In genomic region chr22:37235897-37236607, GRCh38 we compare ENCODE assay signal across 15 cellular contexts. TPM values are rescaled to one million over a fixed set of nuclear protein-coding genes. Genes with fewer than 3 reads are reported as not detected.
DNase-seq lines count a peak whose midpoint lies in the region; ATAC-seq and TF ChIP-seq lines count a peak whose summit lies in the region.
"Had no signal": no experiment of that assay in that cellular context is flagged by ENCODE, and none has a peak within 500 bp of the region (broad histone marks: within the 10 kb centered on the region; RNA-seq: fewer than 3 reads in every experiment).

No MANE protein-coding gene starts in this region.

- no peaks in the 10 kb centered on the region for H3K36me3 ChIP-seq in transverse colon
- H3K36me3 ChIP-seq: gastrocnemius medialis had no signal

- TF ChIP-seq EP300 in transverse colon (IDR thresholded peaks at IDR 0.05; ENCODE audit: low read depth): no peak

- H3K9me3 ChIP-seq in transverse colon: no peaks in the 10 kb centered on the region
- H3K9me3 ChIP-seq: body of pancreas, gastrocnemius medialis had no signal

- H3K27ac Mint-ChIP-seq in activated naive CD4-positive, alpha-beta T cell treated with anti-CD3 and anti-CD28 coated beads, Interleukin-2, amount 10 ng/mL, durations not matched to agents 7 days and 5 days: peak overlapping the region; percentile 98
- peak overlapping the region; percentile 99 for H3K27ac Mint-ChIP-seq in T-cell
- H3K27ac Mint-ChIP-seq in endothelial cell (ENCODE audit: unreplicated experiment): peak overlapping the region; percentile 36

- H3K9me3 Mint-ChIP-seq in activated naive CD4-positive, alpha-beta T cell treated with anti-CD3 and anti-CD28 coated beads, Interleukin-2, amount 10 ng/mL, durations not matched to agents 7 days and 5 days: no peaks in the 10 kb centered on the region
- H3K9me3 Mint-ChIP-seq in T-cell (no peaks in the 10 kb centered on the region), endothelial cell (ENCODE audit: unreplicated experiment) (no peaks in the 10 kb centered on the region)

- H3K27ac ChIP-seq in transverse colon: no peak overlapping the region
- H3K27ac ChIP-seq: body of pancreas, gastrocnemius medialis had no signal

- no peaks in the 10 kb centered on the region for H3K27me3 ChIP-seq in transverse colon
- H3K27me3 ChIP-seq: body of pancreas had no signal

- CTCF ChIA-PET in activated naive CD4-positive, alpha-beta T cell treated with anti-CD3 and anti-CD28 coated beads, Interleukin-2, amount 10 ng/mL, durations not matched to agents 7 days and 5 days (lab: Charles Lee): no interaction called here
- CTCF ChIA-PET in T-cell (lab: Charles Lee): no interaction called here

- WGBS in transverse colon (ENCODE audit: low coverage in 1 of 2), 2 donors: 87% methylated on average over 3 of the region's 3 CpGs; no CpG with 5 or more reads in 1 of the 2 donors

- no peak for TF ChIP-seq POLR2A in transverse colon (IDR thresholded peaks at IDR 0.05)

- peaks cover 93% of the 10 kb centered on the region for H3K36me3 Mint-ChIP-seq in activated naive CD4-positive, alpha-beta T cell treated with anti-CD3 and anti-CD28 coated beads, Interleukin-2, amount 10 ng/mL, durations not matched to agents 7 days and 5 days
- peaks cover 46% of the 10 kb centered on the region for H3K36me3 Mint-ChIP-seq in T-cell
- H3K36me3 Mint-ChIP-seq in endothelial cell (ENCODE audit: low read depth, unreplicated experiment): no peaks in the 10 kb centered on the region

- H3K4me3 Mint-ChIP-seq in activated naive CD4-positive, alpha-beta T cell treated with anti-CD3 and anti-CD28 coated beads, Interleukin-2, amount 10 ng/mL, durations not matched to agents 7 days and 5 days: peak overlapping the region; percentile 69
- H3K4me3 Mint-ChIP-seq in T-cell: peak overlapping the region; percentile 56 to 97 (median 64)
- no peak overlapping the region for H3K4me3 Mint-ChIP-seq in endothelial cell (ENCODE audit: unreplicated experiment)

- TF ChIP-seq CTCF in endothelial cell (IDR thresholded peaks at IDR 0.05; ENCODE audit: unreplicated experiment) (no peak), transverse colon (IDR thresholded peaks at IDR 0.05) (no peak)

- no peaks in the 10 kb centered on the region for H3K27me3 Mint-ChIP-seq in activated naive CD4-positive, alpha-beta T cell treated with anti-CD3 and anti-CD28 coated beads, Interleukin-2, amount 10 ng/mL, durations not matched to agents 7 days and 5 days
- H3K27me3 Mint-ChIP-seq in T-cell (no peaks in the 10 kb centered on the region), endothelial cell (ENCODE audit: unreplicated experiment) (peaks cover 11% of the 10 kb centered on the region)

- DNase-seq in activated naive CD4-positive, alpha-beta T cell treated with anti-CD3 and anti-CD28 coated beads, Interleukin-2, amount 10 ng/mL, durations not matched to agents 7 days and 5 days: peak; percentile 20
- no peak for DNase-seq in activated naive CD4-positive, alpha-beta T cell treated with Interleukin-2 at 50 U/mL for 16 hours
- DNase-seq in T-cell (peak in 1 of 34 experiments; percentile 24), endothelial cell (ENCODE audit: low spot score) (no peak), transverse colon (peak; percentile 3), NCI-H1417 treated with DMSO at 0.1 percent for 48 hours (lab: John Stamatoyannopoulos, UW) (no peak), left colon (no peak), NCI-H526 (lab: John Stamatoyannopoulos, UW) (no peak)
- DNase-seq: body of pancreas, gastrocnemius medialis, IMR-90, NCI-H510A treated with DMSO at 0.1 percent for 48 hours, retina, RPMI8226, T1000 had no signal

- POLR2A ChIA-PET in T-cell (lab: Charles Lee): interaction anchor here in 1 of 2 donors (0.6 kb wide), 1 partner anchor 907 kb away, joined by 3 read pairs; no protein-coding TSS in a partner anchor

- in situ Hi-C loops in transverse colon (cut with MboI; ENCODE audit: low pct_ligation_motif_present in 1 of 4, low pct_unique_long_range_greater_than_20kb in 1 of 4, low sequenced_read_pairs in 3 of 4): no loop called here

- no peaks in the 10 kb centered on the region for H3K4me1 ChIP-seq in transverse colon
- H3K4me1 ChIP-seq: gastrocnemius medialis had no signal

- no peak for ATAC-seq in T-cell (replicated peaks in 1 of 4)
- no peak for ATAC-seq in left colon
- ATAC-seq: body of pancreas, gastrocnemius medialis had no signal

- H3K4me3 ChIP-seq in transverse colon: no peak overlapping the region
- H3K4me3 ChIP-seq: body of pancreas, gastrocnemius medialis had no signal

- peaks cover 98% of the 10 kb centered on the region for H3K4me1 Mint-ChIP-seq in activated naive CD4-positive, alpha-beta T cell treated with anti-CD3 and anti-CD28 coated beads, Interleukin-2, amount 10 ng/mL, durations not matched to agents 7 days and 5 days
- H3K4me1 Mint-ChIP-seq in T-cell (peaks cover 96 to 100% (median 98%) of the 10 kb centered on the region in 3 donors), endothelial cell (ENCODE audit: unreplicated experiment) (peaks cover 20% of the 10 kb centered on the region)

- intact Hi-C loops in transverse colon (cut with DNase I; ENCODE audit: low total_unique reads) (no loop called here), left colon (cut with DNase I, micrococcal nuclease) (no loop called here)

RNA-seq across cellular contexts. Expression of gene RAC2, which starts 8.0 kb away (rescaled TPM):
- 100 to 1,000 TPM; 353 to 413 (median 385) TPM for total RNA-seq in T-cell
- total RNA-seq in endothelial cell (ENCODE audit: unreplicated experiment): 16.6 TPM
- total RNA-seq in transverse colon: 10 to 100 TPM in 3 of 4 donors, 1 to 10 TPM in 1; 5.2 to 36.3 (median 24.0) TPM
- 10 to 100 TPM; 20.9 to 22.6 TPM for total RNA-seq in left colon

RNA-seq across cellular contexts. Expression of gene SSTR3, which starts 23.8 kb away (rescaled TPM):
- 1 to 10 TPM; 4.6 to 8.7 (median 5.3) TPM for total RNA-seq in T-cell
- total RNA-seq in endothelial cell (ENCODE audit: unreplicated experiment): 0.13 TPM
- total RNA-seq in transverse colon: under 1 TPM in 2 of 4 donors, not detected in 2; 0.16 to 0.41 TPM
- total RNA-seq in left colon: under 1 TPM in 1 of 2 donors, not detected in 1; 0.17 TPM
- total RNA-seq: gastrocnemius medialis had no signal

RNA-seq across cellular contexts. Expression of gene CYTH4, which starts 46.3 kb away (rescaled TPM):
- 100 to 1,000 TPM; 146 to 181 (median 151) TPM for total RNA-seq in T-cell
- 0.33 TPM for total RNA-seq in endothelial cell (ENCODE audit: unreplicated experiment)
- total RNA-seq in transverse colon: 10 to 100 TPM in 2 of 4 donors, 1 to 10 TPM in 2; 1.4 to 26.9 (median 10.6) TPM
- 10 to 100 TPM in 1 of 2 donors, 1 to 10 TPM in 1; 2.6 to 10.4 TPM for total RNA-seq in left colon

RNA-seq across cellular contexts. Expression of gene C1QTNF6, which starts 48.0 kb away (rescaled TPM):
- total RNA-seq in T-cell: 10 to 100 TPM in 4 of 5 donors, 1 to 10 TPM in 1; 9.0 to 26.4 (median 22.0) TPM
- total RNA-seq in endothelial cell (ENCODE audit: unreplicated experiment): 32.7 TPM
- total RNA-seq in transverse colon: 10 to 100 TPM in 1 of 4 donors, 1 to 10 TPM in 3; 1.4 to 68.8 (median 7.5) TPM
- total RNA-seq in left colon: 10 to 100 TPM in 1 of 2 donors, 1 to 10 TPM in 1; 9.9 to 14.2 TPM

Comparison
In these comparisons a context has a peak if more than half of its experiments do, and no peak if none do; other contexts are left out.
1. DNase-seq: peak in activated naive CD4-positive, alpha-beta T cell treated with anti-CD3 and anti-CD28 coated beads, Interleukin-2, amount 10 ng/mL, durations not matched to agents 7 days and 5 days (single experiment) and transverse colon (single experiment); none in activated naive CD4-positive, alpha-beta T cell treated with Interleukin-2 at 50 U/mL for 16 hours (single experiment), endothelial cell (single experiment), NCI-H1417 treated with DMSO at 0.1 percent for 48 hours (single experiment), left colon (0 of 2) and NCI-H526 (0 of 2).
2. H3K27ac Mint-ChIP-seq: peak in every context shown above with its lines; median percentile 99 in T-cell; 98 in activated naive CD4-positive, alpha-beta T cell treated with anti-CD3 and anti-CD28 coated beads, Interleukin-2, amount 10 ng/mL, durations not matched to agents 7 days and 5 days; 36 in endothelial cell.
3. RNA of gene RAC2, which starts 8.0 kb away (total RNA-seq): 353 to 413 TPM in T-cell; 5.2 to 36.3 TPM in transverse colon, 20.9 to 22.6 TPM in left colon and 16.6 TPM in endothelial cell (single experiment); every median in the first group is over 4 times any median in the second.
4. RNA of gene CYTH4, which starts 46.3 kb away (total RNA-seq): 146 to 181 TPM in T-cell; 1.4 to 26.9 TPM in transverse colon, 2.6 to 10.4 TPM in left colon and 0.33 TPM in endothelial cell (single experiment); every median in the first group is over 4 times any median in the second.